ENCODE assay signal across 9 cellular contexts in genomic region chr19:56253737-56254136, GRCh38. TPM values are rescaled to one million over a fixed set of nuclear protein-coding genes. Genes with fewer than 3 reads are reported as not detected.
A peak's percentile ranks its signal among the peaks of the same experiment; 100 is the strongest.
DNase-seq lines count a peak whose midpoint lies in the region; ATAC-seq, FAIRE-seq and TF ChIP-seq lines count a peak whose summit lies in the region.
"Had no signal": no experiment of that assay in that cellular context is flagged by ENCODE, and none has a peak within 500 bp of the region (broad histone marks: within the 10 kb centered on the region; RNA-seq: fewer than 3 reads in every experiment).

No MANE protein-coding gene starts in this region.

- TF ChIP-seq POLR2A in H54 (IDR thresholded peaks at IDR 0.05; ENCODE audit: low read depth, low read length) = no peak
- TF ChIP-seq POLR2A in breast epithelium (IDR thresholded peaks at IDR 0.05) = no peak

- DNase-seq in BE2C (no peak), H54 (ENCODE audit: insufficient read length, low spot score) (peak; percentile 42), NCI-H524 (lab: John Stamatoyannopoulos, UW) (peak; percentile 38 to 82), breast epithelium (ENCODE audit: low spot score in 2 of 2) (no peak), coronary artery (ENCODE audit: low spot score) (no peak)
- no peak for DNase-seq in stimulated activated CD4-positive, alpha-beta T cell treated with anti-CD3 and anti-CD28 coated beads, Interleukin-2, amount 100 ng/mL, for 24 hours

- WGBS in liver = 51% methylated on average over 5 of the region's 5 CpGs

- H3K9me3 ChIP-seq in BE2C (no peaks in the 10 kb centered on the region), breast epithelium (no peaks in the 10 kb centered on the region), liver (ENCODE audit: control insufficient read depth in 4 of 4, low read length in 3 of 4) (no peaks in the 10 kb centered on the region)

- no peak for FAIRE-seq in H54 (lab: Jason Lieb, UNC)
- FAIRE-seq: colon had no signal

- no peak overlapping the region for H3K9ac ChIP-seq in liver (ENCODE audit: low read depth in 1 of 2, low read length in 2 of 2)

- no peaks in the 10 kb centered on the region for H3K36me3 ChIP-seq in BE2C
- no peaks in the 10 kb centered on the region for H3K36me3 ChIP-seq in breast epithelium
- no peaks in the 10 kb centered on the region for H3K36me3 ChIP-seq in liver (ENCODE audit: control insufficient read depth in 4 of 4, insufficient read depth in 3 of 4, low read depth in 1 of 4, low read length in 3 of 4)

- H3K27me3 ChIP-seq in BE2C = no peaks in the 10 kb centered on the region
- H3K27me3 ChIP-seq in breast epithelium = no peaks in the 10 kb centered on the region
- H3K27me3 ChIP-seq in liver (ENCODE audit: control insufficient read depth in 4 of 4, insufficient read depth in 4 of 4, low read length in 3 of 4) = no peaks in the 10 kb centered on the region

- ATAC-seq in HG03432 (IDR thresholded peaks at IDR 0.05; ENCODE audit: unreplicated experiment) = no peak

- H3K27ac ChIP-seq in breast epithelium (no peak overlapping the region), liver (ENCODE audit: low read depth in 1 of 2, low read length in 2 of 2) (no peak overlapping the region), coronary artery (no peak overlapping the region)

- no peaks in the 10 kb centered on the region for H3K4me1 ChIP-seq in BE2C
- H3K4me1 ChIP-seq in breast epithelium = no peaks in the 10 kb centered on the region
- no peaks in the 10 kb centered on the region for H3K4me1 ChIP-seq in liver (ENCODE audit: control insufficient read depth in 4 of 4, insufficient read depth in 4 of 4, low read length in 3 of 4)

- peak; percentile 79 to 83 for TF ChIP-seq RAD21 in liver (IDR thresholded peaks at IDR 0.05)

- H3K4me3 ChIP-seq in BE2C (ENCODE audit: low read depth, low read length) = no peak overlapping the region
- no peak overlapping the region for H3K4me3 ChIP-seq in breast epithelium
- H3K4me3 ChIP-seq in liver (ENCODE audit: low read depth in 1 of 3, low read length in 3 of 3) = no peak overlapping the region
- H3K4me3 ChIP-seq in coronary artery = no peak overlapping the region

- intact Hi-C loops in breast epithelium (cut with DNase I; ENCODE audit: low total_unique reads) = no loop called here

- TF ChIP-seq CTCF in BE2C (IDR thresholded peaks at IDR 0.05; ENCODE audit: low read depth, low read length) (peak; percentile 45), breast epithelium (IDR thresholded peaks at IDR 0.05) (peak in 2 of 3 donors; percentile 29 to 35), liver (IDR thresholded peaks at IDR 0.05; ENCODE audit: low read depth, low read length, missing input control) (peak; percentile 39), coronary artery (IDR thresholded peaks at IDR 0.05) (no peak)

TF ChIP-seq in liver, 16 proteins besides CTCF, POLR2A, EP300 and RAD21:
- TF ChIP-seq FOXA2 (IDR thresholded peaks at IDR 0.05) (no peak), EGR1 (IDR thresholded peaks at IDR 0.05; ENCODE audit: low read depth in 2 of 2) (no peak), JUND (IDR thresholded peaks at IDR 0.05) (no peak), MAX (IDR thresholded peaks at IDR 0.05) (no peak)

RNA-seq across cellular contexts. Expression of gene EDDM13, which starts 18.8 kb away (rescaled TPM):
- polyA plus RNA-seq in BE2C (2012; ENCODE audit: insufficient read depth, insufficient read length, low read depth) = 1.2 TPM
- total RNA-seq in breast epithelium (1 to 10 TPM in 1 of 3 donors, not detected in 2; 1.3 TPM), liver (not detected)
- polyA plus RNA-seq in liver = under 1 TPM in 1 of 2 donors, not detected in 1; 0.20 TPM

RNA-seq across cellular contexts. Expression of gene ZSCAN5C, which starts 51.7 kb away (rescaled TPM):
- not detected for polyA plus RNA-seq in BE2C (2012; ENCODE audit: insufficient read depth, insufficient read length, low read depth)
- total RNA-seq in breast epithelium (not detected), liver (not detected)
- polyA plus RNA-seq in liver = not detected

RNA-seq across cellular contexts. Expression of gene ZSCAN5B, which starts 56.2 kb away (rescaled TPM):
- polyA plus RNA-seq in BE2C (2012; ENCODE audit: insufficient read depth, insufficient read length, low read depth) = 0.57 TPM
- not detected for total RNA-seq in breast epithelium
- total RNA-seq in liver = under 1 TPM in 1 of 2 donors, not detected in 1; 0.08 TPM
- not detected for polyA plus RNA-seq in liver

Comparison
In these comparisons a context has a peak if more than half of its experiments do, and no peak if none do; other contexts are left out.
1. DNase-seq: peak in H54 (single experiment) and NCI-H524 (2 of 2); none in BE2C (single experiment), breast epithelium (0 of 2), coronary artery (single experiment) and stimulated activated CD4-positive, alpha-beta T cell treated with anti-CD3 and anti-CD28 coated beads, Interleukin-2, amount 100 ng/mL, for 24 hours (0 of 2).